In genomic region chr17:45783593-45784292, GRCh38 we compare ENCODE assay signal across 1 cellular context.
TF ChIP-seq lines count a peak whose summit lies in the region.

No MANE protein-coding gene starts in this region.

TF ChIP-seq in K562, 482 proteins besides CTCF, POLR2A, EP300 and RAD21 (continued from another document):
- TF ChIP-seq PCBP2 (IDR thresholded peaks at IDR 0.05; ENCODE audit: low read depth, low read length, poor library complexity, severe bottlenecking), result peak; percentile 21
- TF ChIP-seq HDAC6 (IDR thresholded peaks at IDR 0.05; ENCODE audit: low read depth, low read length), result no peak
- no peak for TF ChIP-seq ZBTB17 (CRISPR knock-in tag; IDR thresholded peaks at IDR 0.05)
- no peak for TF ChIP-seq HDAC8 (tag; IDR thresholded peaks at IDR 0.05)
- no peak for TF ChIP-seq PPARD (CRISPR knock-in tag; IDR thresholded peaks at IDR 0.05)
- no peak for TF ChIP-seq ZNF76 (CRISPR knock-in tag; IDR thresholded peaks at IDR 0.05; ENCODE audit: borderline replicate concordance)
- TF ChIP-seq RBM14 (IDR thresholded peaks at IDR 0.05; ENCODE audit: borderline replicate concordance, insufficient read depth, low read depth, low read length), result 0 out of 2 replicates have a peak, but pooled peaks have one; percentile 46
- TF ChIP-seq NR2C2 (CRISPR knock-in tag; IDR thresholded peaks at IDR 0.05), result no peak
- no peak for TF ChIP-seq NR2C2 (tag; IDR thresholded peaks at IDR 0.05)
- TF ChIP-seq ZNF780A (CRISPR knock-in tag; IDR thresholded peaks at IDR 0.05), result no peak
- TF ChIP-seq USF2 (CRISPR knock-in tag; IDR thresholded peaks at IDR 0.05), result no peak
- no peak for TF ChIP-seq NR2F6 (CRISPR knock-in tag; IDR thresholded peaks at IDR 0.05)
- no peak for TF ChIP-seq MTA2 (IDR thresholded peaks at IDR 0.05; ENCODE audit: low read depth)
- TF ChIP-seq MIER1 (IDR thresholded peaks at IDR 0.05; ENCODE audit: low read depth), result no peak
- no peak for TF ChIP-seq NCOR1 (IDR thresholded peaks at IDR 0.05)
- no peak for TF ChIP-seq TRIM25 (IDR thresholded peaks at IDR 0.05; ENCODE audit: borderline replicate concordance)
